Comparison of ENCODE assay signal across 26 cellular contexts in the genomic region with DNA sequence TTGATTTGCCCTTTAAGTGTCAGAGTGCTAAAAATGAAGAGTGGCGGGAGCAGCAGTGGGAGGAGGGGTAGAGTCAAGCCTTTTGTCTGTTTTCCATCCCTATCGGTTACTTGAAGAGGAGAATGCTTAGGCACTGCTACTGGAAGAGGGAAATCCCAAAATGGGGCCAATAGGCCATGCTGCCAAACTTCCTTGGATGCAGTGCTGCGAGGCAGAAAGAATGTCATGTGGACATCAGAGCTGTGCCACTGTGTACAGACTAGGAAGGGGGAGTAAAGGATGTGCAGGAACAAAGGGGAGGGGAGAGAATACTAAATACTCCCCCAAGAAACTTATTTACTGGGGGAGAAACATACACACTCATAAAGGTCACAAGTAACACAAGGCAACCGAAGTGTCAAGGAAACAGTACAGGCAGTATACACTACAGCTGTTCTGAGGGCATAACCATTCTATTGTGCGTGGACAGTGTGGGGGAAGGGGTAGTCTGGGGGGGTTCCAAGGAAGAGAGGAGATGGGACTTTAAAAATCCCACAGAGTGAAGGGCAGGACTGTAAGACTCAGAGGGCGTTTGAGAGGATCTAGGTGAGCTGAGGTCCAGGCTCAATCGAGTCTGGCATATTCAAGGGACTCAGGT.
"Had no signal": no experiment of that assay in that cellular context is flagged by ENCODE, and none has a peak within 500 bp of the region (broad histone marks: within the 10 kb centered on the region; RNA-seq: fewer than 3 reads in every experiment).

No MANE protein-coding gene starts in this region.

- DNase-seq: activated CD4-positive, alpha-beta memory T cell treated with anti-CD3 and anti-CD28 coated beads, Interleukin-2, amount 10 ng/mL, durations not matched to agents 7 days and 5 days; activated CD4-positive, alpha-beta T cell treated with anti-CD3 and anti-CD28 coated beads for 1 hour; activated CD4-positive, alpha-beta T cell treated with anti-CD3 and anti-CD28 coated beads for 4 hours; activated CD4-positive, alpha-beta T cell treated with anti-CD3 and anti-CD28 coated beads, Interleukin-2, amount 10 ng/mL, durations not matched to agents 7 days and 5 days; activated CD4-positive, alpha-beta T cell treated with anti-CD3 and anti-CD28 coated beads, Interleukin-2, amount 50 U/mL, for 4 hours; activated CD8-positive, alpha-beta memory T cell treated with anti-CD3 and anti-CD28 coated beads, Interleukin-2, amount 50 U/mL, for 48 hours; activated gamma-delta T cell; activated naive CD4-positive, alpha-beta T cell; activated naive CD4-positive, alpha-beta T cell treated with anti-CD3 and anti-CD28 coated beads, Interleukin-2, amount 10 ng/mL, durations not matched to agents 7 days and 5 days; activated naive CD8-positive, alpha-beta T cell treated with anti-CD3 and anti-CD28 coated beads, Interleukin-2, amount 10 ng/mL, durations not matched to agents 7 days and 5 days; activated T-cell treated with anti-CD3 and anti-CD28 coated beads for 4 hours; activated T-cell treated with anti-CD3 and anti-CD28 coated beads, Interleukin-2, amount 50 U/mL, for 24 hours; activated T-cell treated with anti-CD3 and anti-CD28 coated beads, Interleukin-2, amount 50 U/mL, for 72 hours; dorsolateral prefrontal cortex; effector memory CD4-positive, alpha-beta T cell; endodermal cell; foreskin fibroblast; gastrocnemius medialis; glutamatergic neuron had no signal

- H3K4me1 ChIP-seq: ascending aorta, breast epithelium, gastrocnemius medialis had no signal

- H3K4me3 ChIP-seq: ascending aorta, breast epithelium, cardiac muscle cell, coronary artery, dorsolateral prefrontal cortex, gastrocnemius medialis had no signal

- H3K9me3 ChIP-seq: ascending aorta, breast epithelium, gastrocnemius medialis had no signal

- H3K27me3 ChIP-seq: ascending aorta, breast epithelium, cardiac muscle cell, dorsolateral prefrontal cortex, gastrocnemius medialis had no signal

- H3K27ac ChIP-seq: ascending aorta, breast epithelium, cardiac muscle cell, coronary artery, dorsolateral prefrontal cortex, gastrocnemius medialis had no signal

- ATAC-seq: activated naive CD4-positive, alpha-beta T cell treated with anti-CD3 and anti-CD28 coated beads, Interleukin-2, amount 50 U/mL, for 72 hours; activated T-cell treated with anti-CD3 and anti-CD28 coated beads, Interleukin-2, amount 50 U/mL, for 72 hours; esophagus mucosa; gastrocnemius medialis; WTC11 had no signal

- H3K36me3 ChIP-seq: ascending aorta, breast epithelium, cardiac muscle cell, gastrocnemius medialis had no signal
